In the genomic region with DNA sequence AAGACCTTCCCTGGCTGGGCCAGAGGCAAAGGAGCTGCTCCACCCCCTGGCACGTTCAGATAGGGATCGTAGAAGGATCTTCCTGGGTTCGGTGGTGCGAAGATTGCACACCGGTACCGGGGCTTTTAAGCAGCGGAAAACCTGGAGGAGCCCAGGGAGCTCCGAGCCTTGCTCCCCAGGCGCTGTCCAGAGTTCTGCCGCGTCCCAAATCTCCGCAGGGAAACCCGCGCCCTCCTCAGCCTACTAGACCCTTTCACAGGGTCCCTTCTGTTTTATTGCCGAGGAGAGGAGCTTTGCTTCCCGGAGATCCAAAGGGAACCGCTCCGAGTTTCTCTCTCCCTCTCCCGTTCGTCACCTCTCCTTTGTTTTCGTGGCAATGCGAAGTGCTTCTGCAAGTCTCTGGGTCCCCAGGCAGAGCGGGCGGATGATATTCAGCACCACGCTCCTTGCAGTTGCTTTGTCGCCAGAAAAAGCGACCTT, we compare ENCODE assay signal across 9 cellular contexts. TPM values are rescaled to one million over a fixed set of nuclear protein-coding genes. Genes with fewer than 3 reads are reported as not detected.
A peak's percentile ranks its signal among the peaks of the same experiment; 100 is the strongest.
DNase-seq lines count a peak whose midpoint lies in the region; TF ChIP-seq lines count a peak whose summit lies in the region.
"Had no signal": no experiment of that assay in that cellular context is flagged by ENCODE, and none has a peak within 500 bp of the region (broad histone marks: within the 10 kb centered on the region; RNA-seq: fewer than 3 reads in every experiment).

No MANE protein-coding gene starts in this region.

- H3K9me3 ChIP-seq in ovary, result peaks cover 0 to 4% of the 10 kb centered on the region in 2 donors
- H3K9me3 ChIP-seq: HAP-1 had no signal

- H3K27ac ChIP-seq in ovary, result no peak overlapping the region

- TF ChIP-seq POLR2A in ovary (IDR thresholded peaks at IDR 0.05), result no peak

- TF ChIP-seq CTCF in ovary (IDR thresholded peaks at IDR 0.05), result no peak

- TF ChIP-seq EP300 in ovary (IDR thresholded peaks at IDR 0.05), result no peak

- peak; percentile 63 for DNase-seq in DMS79 (lab: John Stamatoyannopoulos, UW)
- peak; percentile 50 for DNase-seq in NCI-H345 (lab: John Stamatoyannopoulos, UW)
- DNase-seq in fibroblast of gingiva (ENCODE audit: low read depth), result peak; percentile 11
- DNase-seq in ovary, result peak in 4 of 5 donors; percentile 10 to 54 (median 32)
- DNase-seq in SHP77 treated with DMSO at 0.1 percent for 48 hours (lab: John Stamatoyannopoulos, UW), result no peak
- no peak for DNase-seq in epidermal melanocyte (ENCODE audit: insufficient read length, low spot score)
- DNase-seq in SK-N-DZ (ENCODE audit: low spot score), result no peak
- no peak for DNase-seq in NCI-H1048 (lab: John Stamatoyannopoulos, UW)

- peak overlapping the region; percentile 17 for H3K4me3 ChIP-seq in ovary
- H3K4me3 ChIP-seq: HAP-1 had no signal

- 1 to 2% (median 1%) methylated on average over 27 of the region's 27 CpGs for WGBS in ovary, 3 donors

- H3K36me3 ChIP-seq in ovary, result no peaks in the 10 kb centered on the region
- H3K36me3 ChIP-seq: HAP-1 had no signal

- H3K4me1 ChIP-seq in ovary (ENCODE audit: insufficient read depth), result peaks cover 9% of the 10 kb centered on the region

- H3K27me3 ChIP-seq in ovary, result no peaks in the 10 kb centered on the region

- intact Hi-C loops in ovary (cut with DNase I), result no loop called here

RNA-seq across cellular contexts. Expression of gene TMEM196, which starts 0.5 kb away (rescaled TPM):
- not detected for total RNA-seq in ovary
- under 1 TPM in 1 of 2 donors, not detected in 1; 0.02 TPM for polyA plus RNA-seq in ovary
- 2.8 and 7.4 TPM in 2 replicates for polyA plus RNA-seq in SK-N-DZ (2014; cell fraction: cytosol; rRNA removed)
- polyA plus RNA-seq in SK-N-DZ (2014; cell fraction: nucleus; rRNA removed), result 7.4 and 8.2 TPM in 2 replicates

Comparison
In these comparisons a context has a peak if more than half of its experiments do, and no peak if none do; other contexts are left out.
1. DNase-seq: peak in DMS79 (single experiment), NCI-H345 (single experiment), fibroblast of gingiva (single experiment) and ovary (4 of 5); none in SHP77 treated with DMSO at 0.1 percent for 48 hours (single experiment), epidermal melanocyte (single experiment), SK-N-DZ (single experiment) and NCI-H1048 (single experiment).